Comparison of ENCODE assay signal across 1 cellular context in genomic region chr3:128495435-128495970, GRCh38.
TF ChIP-seq lines count a peak whose summit lies in the region.

No MANE protein-coding gene starts in this region.

TF ChIP-seq in H1, 55 proteins besides CTCF, POLR2A, EP300 and RAD21:
- TF ChIP-seq KDM5A (IDR thresholded peaks at IDR 0.05; ENCODE audit: low read length) (no peak), CBX8 (IDR thresholded peaks at IDR 0.05; ENCODE audit: borderline replicate concordance, low read depth, low read length) (0 out of 2 replicates have a peak, but pooled peaks have one; percentile 54)
TF ChIP-seq in H1: peak in this region for 1.
